Comparison of ENCODE assay signal across 8 cellular contexts in the genomic region with DNA sequence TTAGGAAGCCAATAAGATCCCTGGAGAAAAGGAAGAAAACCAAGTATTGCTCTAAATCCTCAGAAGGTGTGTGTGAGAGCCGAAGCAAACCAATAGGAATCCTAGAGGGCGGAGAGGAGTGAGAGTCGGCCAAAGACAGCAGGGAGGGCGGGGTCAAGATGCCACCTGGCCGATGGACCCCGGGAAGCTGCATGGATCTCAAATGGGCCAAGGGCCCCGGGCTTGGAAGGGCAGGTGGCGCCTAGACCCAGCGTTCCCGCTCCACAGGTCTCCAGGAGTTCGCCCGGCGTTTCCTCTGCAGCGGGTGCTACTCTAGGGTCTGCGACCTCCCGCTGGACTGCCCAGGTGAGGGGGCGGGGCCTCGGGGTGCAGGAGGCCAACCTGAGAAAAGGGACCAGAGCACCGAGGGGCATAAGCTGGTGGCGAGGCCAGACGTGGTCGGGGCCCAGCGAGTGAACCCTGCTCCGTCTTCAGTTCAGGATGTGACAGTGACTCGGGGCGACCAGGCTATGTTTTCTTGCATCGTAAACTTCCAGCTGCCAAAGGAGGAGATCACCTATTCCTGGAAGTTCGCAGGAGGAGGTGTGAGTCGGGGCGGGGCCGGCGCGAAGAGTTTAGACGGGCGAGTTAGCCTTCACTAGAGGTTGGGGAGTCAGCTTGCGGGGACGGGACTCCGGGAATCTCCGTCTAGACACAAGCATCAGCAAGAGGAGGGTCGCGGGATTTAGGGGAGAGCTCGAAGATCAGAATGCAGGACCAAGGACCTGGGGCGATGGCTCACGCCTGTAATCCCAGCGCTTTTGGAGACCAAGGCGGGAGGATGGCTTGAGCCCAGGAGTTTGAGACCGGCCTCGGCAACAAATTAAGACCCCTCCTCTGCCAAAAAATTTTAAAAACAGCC. TPM values are rescaled to one million over a fixed set of nuclear protein-coding genes. Genes with fewer than 3 reads are reported as not detected.
A peak's percentile ranks its signal among the peaks of the same experiment; 100 is the strongest.
DNase-seq lines count a peak whose midpoint lies in the region; ATAC-seq and TF ChIP-seq lines count a peak whose summit lies in the region.

No MANE protein-coding gene starts in this region.

- peaks cover 29% of the 10 kb centered on the region for H3K4me1 Mint-ChIP-seq in activated CD4-positive, alpha-beta memory T cell treated with anti-CD3 and anti-CD28 coated beads, Interleukin-2, amount 10 ng/mL, durations not matched to agents 7 days and 5 days

- in situ Hi-C loops in GM13977 (cut with MboI; ENCODE audit: low pct_unique_long_range_greater_than_20kb, low sequenced_read_pairs, unreplicated experiment) = no loop called here

- POLR2A ChIA-PET in activated CD4-positive, alpha-beta memory T cell treated with anti-CD3 and anti-CD28 coated beads, Interleukin-2, amount 10 ng/mL, durations not matched to agents 7 days and 5 days (lab: Charles Lee) = interaction anchor here (1.1 to 2.5 kb wide), 5 partner anchors 7 to 1773 kb away, joined by 3 to 8 read pairs (median 4); a partner anchor contains a TSS

- peak overlapping the region; percentile 85 for H3K4me3 Mint-ChIP-seq in activated CD4-positive, alpha-beta memory T cell treated with anti-CD3 and anti-CD28 coated beads, Interleukin-2, amount 10 ng/mL, durations not matched to agents 7 days and 5 days

- TF ChIP-seq CTCF in GM06990 (IDR thresholded peaks at IDR 0.05; ENCODE audit: insufficient read depth, low read length, poor library complexity, severe bottlenecking) = no peak
- TF ChIP-seq CTCF in heart right ventricle (IDR thresholded peaks at IDR 0.05) = no peak
- no peak for TF ChIP-seq CTCF in parathyroid adenoma (IDR thresholded peaks at IDR 0.05)
- no peak for TF ChIP-seq CTCF in GM13977 (IDR thresholded peaks at IDR 0.05; ENCODE audit: extremely low read depth, insufficient read depth, missing control alignments)

- intact Hi-C loops in heart right ventricle (cut with DNase I) = loop anchor here in 1 of 10 donors (10.0 kb wide), 1 partner anchor 102 kb away; no protein-coding TSS in a partner anchor

- no peaks in the 10 kb centered on the region for H3K27me3 ChIP-seq in GM06990 (replicated peaks; ENCODE audit: control insufficient read depth, insufficient read depth, low read length)
- H3K27me3 ChIP-seq in heart right ventricle = peaks cover 0 to 11% (median 0%) of the 10 kb centered on the region in 7 donors
- no peaks in the 10 kb centered on the region for H3K27me3 ChIP-seq in parathyroid adenoma (ENCODE audit: control insufficient read depth, insufficient read depth, low read length)

- H3K4me2 ChIP-seq in parathyroid adenoma (ENCODE audit: low read length) = peak overlapping the region; percentile 83

- H3K36me3 ChIP-seq in GM06990 (ENCODE audit: control insufficient read depth, insufficient read depth, low read length) = no peaks in the 10 kb centered on the region
- H3K36me3 ChIP-seq in heart right ventricle = peaks cover 0 to 72% (median 17%) of the 10 kb centered on the region in 9 donors
- no peaks in the 10 kb centered on the region for H3K36me3 ChIP-seq in parathyroid adenoma (ENCODE audit: control insufficient read depth, insufficient read depth, low read length)

- ATAC-seq in heart right ventricle = peak in 4 of 8 donors; percentile 0 to 12 (median 2)
- no peak for ATAC-seq in GM21390 (IDR thresholded peaks at IDR 0.05; ENCODE audit: unreplicated experiment)
- no peak for ATAC-seq in HG02981 (IDR thresholded peaks at IDR 0.05; ENCODE audit: unreplicated experiment)
- ATAC-seq in GM18909 (IDR thresholded peaks at IDR 0.05; ENCODE audit: poor library complexity, unreplicated experiment) = no peak

- DNase-seq in GM06990 (ENCODE audit: extremely low read depth, insufficient read length) (no peak), heart right ventricle (peak; percentile 33 to 34), GM13977 (ENCODE audit: low spot score) (no peak)
- DNase-seq in activated CD4-positive, alpha-beta memory T cell treated with anti-CD3 and anti-CD28 coated beads, Interleukin-2, amount 10 ng/mL, durations not matched to agents 7 days and 5 days = no peak

- H3K9ac ChIP-seq in parathyroid adenoma = no peak overlapping the region

- CTCF ChIA-PET in activated CD4-positive, alpha-beta memory T cell treated with anti-CD3 and anti-CD28 coated beads, Interleukin-2, amount 10 ng/mL, durations not matched to agents 7 days and 5 days (lab: Charles Lee) = interaction anchor here (1.6 kb wide), 1 partner anchor 46 kb away, joined by 5 read pairs; no protein-coding TSS in a partner anchor

- H3K9me3 ChIP-seq in heart right ventricle = no peaks in the 10 kb centered on the region
- no peaks in the 10 kb centered on the region for H3K9me3 ChIP-seq in parathyroid adenoma (ENCODE audit: control insufficient read depth, low read length)

- peaks cover 33% of the 10 kb centered on the region for H3K36me3 Mint-ChIP-seq in activated CD4-positive, alpha-beta memory T cell treated with anti-CD3 and anti-CD28 coated beads, Interleukin-2, amount 10 ng/mL, durations not matched to agents 7 days and 5 days (ENCODE audit: low read depth)

- WGBS in heart right ventricle, 2 donors = 50 to 59% methylated on average over 46 to 48 of the region's 48 CpGs

- peak overlapping the region; percentile 27 for H3K27ac Mint-ChIP-seq in activated CD4-positive, alpha-beta memory T cell treated with anti-CD3 and anti-CD28 coated beads, Interleukin-2, amount 10 ng/mL, durations not matched to agents 7 days and 5 days

- H3K79me2 ChIP-seq in parathyroid adenoma = no peaks in the 10 kb centered on the region

- H3K9me3 Mint-ChIP-seq in activated CD4-positive, alpha-beta memory T cell treated with anti-CD3 and anti-CD28 coated beads, Interleukin-2, amount 10 ng/mL, durations not matched to agents 7 days and 5 days = peaks cover 13% of the 10 kb centered on the region

- H3K4me3 ChIP-seq in GM06990 (replicated peaks; ENCODE audit: low read depth, low read length) (peak overlapping the region; percentile 90), heart right ventricle (peak overlapping the region in 8 of 10 donors; percentile 41 to 78 (median 64)), parathyroid adenoma (ENCODE audit: low read depth, low read length) (peak overlapping the region; percentile 81)

- H3K4me1 ChIP-seq in heart right ventricle = peaks cover 0 to 37% (median 28%) of the 10 kb centered on the region in 9 donors
- H3K4me1 ChIP-seq in parathyroid adenoma = peaks cover 3% of the 10 kb centered on the region

- peaks cover 7% of the 10 kb centered on the region for H3K27me3 Mint-ChIP-seq in activated CD4-positive, alpha-beta memory T cell treated with anti-CD3 and anti-CD28 coated beads, Interleukin-2, amount 10 ng/mL, durations not matched to agents 7 days and 5 days

- H2AFZ ChIP-seq in parathyroid adenoma = no peak overlapping the region

- H3K27ac ChIP-seq in heart right ventricle (peak overlapping the region in 9 of 10 donors; percentile 76 to 97 (median 90)), parathyroid adenoma (peak overlapping the region; percentile 82)

RNA-seq across cellular contexts. Expression of a gene that starts 9.9 kb away (rescaled TPM):
- 1 to 10 TPM; 5.2 to 6.6 TPM for total RNA-seq in activated CD4-positive, alpha-beta memory T cell treated with anti-CD3 and anti-CD28 coated beads, Interleukin-2, amount 10 ng/mL, durations not matched to agents 7 days and 5 days
- 10 to 100 TPM in 6 of 10 donors, 1 to 10 TPM in 4; 6.4 to 16.1 (median 10.1) TPM for total RNA-seq in heart right ventricle
- polyA plus RNA-seq in heart right ventricle = 10 to 100 TPM in 1 of 2 donors, 1 to 10 TPM in 1; 8.6 to 45.1 TPM

RNA-seq across cellular contexts. Expression of a gene that starts 20.8 kb away (rescaled TPM):
- not detected for total RNA-seq in activated CD4-positive, alpha-beta memory T cell treated with anti-CD3 and anti-CD28 coated beads, Interleukin-2, amount 10 ng/mL, durations not matched to agents 7 days and 5 days
- 1 to 10 TPM in 1 of 10 donors, under 1 TPM in 8, not detected in 1; 0.17 to 1.3 (median 0.47) TPM for total RNA-seq in heart right ventricle
- polyA plus RNA-seq in heart right ventricle = under 1 TPM; 0.44 to 0.83 TPM

RNA-seq across cellular contexts. Expression of a gene that starts 48.7 kb away (rescaled TPM):
- total RNA-seq in activated CD4-positive, alpha-beta memory T cell treated with anti-CD3 and anti-CD28 coated beads, Interleukin-2, amount 10 ng/mL, durations not matched to agents 7 days and 5 days = not detected
- 10 to 100 TPM in 2 of 10 donors, 1 to 10 TPM in 8; 1.5 to 16.9 (median 4.0) TPM for total RNA-seq in heart right ventricle
- polyA plus RNA-seq in heart right ventricle = 1 to 10 TPM in 1 of 2 donors, under 1 TPM in 1; 0.95 to 4.4 TPM

RNA-seq across cellular contexts. Expression of a gene that starts 56.4 kb away (rescaled TPM):
- not detected for total RNA-seq in activated CD4-positive, alpha-beta memory T cell treated with anti-CD3 and anti-CD28 coated beads, Interleukin-2, amount 10 ng/mL, durations not matched to agents 7 days and 5 days
- total RNA-seq in heart right ventricle = 1 to 10 TPM in 6 of 10 donors, under 1 TPM in 3, not detected in 1; 0.57 to 9.6 (median 1.3) TPM
- under 1 TPM; 0.37 to 0.93 TPM for polyA plus RNA-seq in heart right ventricle

RNA-seq across cellular contexts. Expression of a gene that starts 58.0 kb away (rescaled TPM):
- total RNA-seq in activated CD4-positive, alpha-beta memory T cell treated with anti-CD3 and anti-CD28 coated beads, Interleukin-2, amount 10 ng/mL, durations not matched to agents 7 days and 5 days = not detected
- 1 to 10 TPM in 4 of 10 donors, under 1 TPM in 6; 0.17 to 5.8 (median 0.54) TPM for total RNA-seq in heart right ventricle
- under 1 TPM in 1 of 2 donors, not detected in 1; 0.67 TPM for polyA plus RNA-seq in heart right ventricle

Comparison
In these comparisons a context has a peak if more than half of its experiments do, and no peak if none do; other contexts are left out.
1. DNase-seq: peak in heart right ventricle (2 of 2); none in GM06990 (single experiment), activated CD4-positive, alpha-beta memory T cell treated with anti-CD3 and anti-CD28 coated beads, Interleukin-2, amount 10 ng/mL, durations not matched to agents 7 days and 5 days (single experiment) and GM13977 (single experiment).
2. Peak in every context shown above with its lines, with median percentiles within 50 percentile points of each other: H3K4me3 ChIP-seq.